Comparison of ENCODE assay signal across 16 cellular contexts in genomic region chr2:26941486-26941885, GRCh38. TPM values are rescaled to one million over a fixed set of nuclear protein-coding genes. Genes with fewer than 3 reads are reported as not detected.
DNase-seq lines count a peak whose midpoint lies in the region; ATAC-seq, FAIRE-seq and TF ChIP-seq lines count a peak whose summit lies in the region.
"Had no signal": no experiment of that assay in that cellular context is flagged by ENCODE, and none has a peak within 500 bp of the region (broad histone marks: within the 10 kb centered on the region; RNA-seq: fewer than 3 reads in every experiment).

No MANE protein-coding gene starts in this region.

- CTCF ChIA-PET in RWPE1 (lab: Yijun Ruan, JAX): interaction anchor here (2.0 to 4.5 kb wide), 2 partner anchors 18 to 95 kb away, joined by 5 to 23 read pairs; no protein-coding TSS in a partner anchor

- no peaks in the 10 kb centered on the region for H3K27me3 ChIP-seq in BE2C
- H3K27me3 ChIP-seq in foreskin keratinocyte: peaks cover 8% of the 10 kb centered on the region

- no peak overlapping the region for H3K4me3 ChIP-seq in BE2C (ENCODE audit: low read depth, low read length)

- H3K4me1 ChIP-seq in BE2C (peaks cover under 1% of the 10 kb centered on the region), foreskin keratinocyte (no peaks in the 10 kb centered on the region)

- H3K9me3 ChIP-seq in BE2C: no peaks in the 10 kb centered on the region

- POLR2A ChIA-PET in RWPE1 (lab: Yijun Ruan, JAX; ENCODE audit: low non-redundant PET): interaction anchor here (0.6 kb wide), 1 partner anchor 1395 kb away, joined by 3 read pairs; no protein-coding TSS in a partner anchor

- ATAC-seq in foreskin keratinocyte (peak; percentile 86), GM21619 (IDR thresholded peaks at IDR 0.05; ENCODE audit: unreplicated experiment) (no peak)

- peaks cover 3% of the 10 kb centered on the region; the same call in 1 of the 2 replicates for H3K36me3 ChIP-seq in BE2C

- no peak for TF ChIP-seq POLR2A in H54 (IDR thresholded peaks at IDR 0.05; ENCODE audit: low read depth, low read length)

- TF ChIP-seq CTCF in BE2C (IDR thresholded peaks at IDR 0.05; ENCODE audit: low read depth, low read length): no peak
- no peak for TF ChIP-seq CTCF in RWPE1 (conservative IDR thresholded peaks at IDR 0.05; ENCODE audit: low read depth)
- TF ChIP-seq CTCF in foreskin keratinocyte (conservative IDR thresholded peaks at IDR 0.05): no peak

- no peak overlapping the region for H3K27ac ChIP-seq in RWPE1
- no peak overlapping the region for H3K27ac ChIP-seq in foreskin keratinocyte

- DNase-seq in BE2C (peak; percentile 34), H54 (ENCODE audit: insufficient read length, low spot score) (peak; percentile 38), RWPE1 (ENCODE audit: low spot score) (peak; percentile 62), foreskin keratinocyte (peak; percentile 47 to 87), NAMALWA (ENCODE audit: low spot score) (no peak), SKM-1 treated with dmso at 0.1 percent for 144 hours (lab: John Stamatoyannopoulos, UW; ENCODE audit: unreplicated experiment) (no peak)
- DNase-seq in activated naive CD4-positive, alpha-beta T cell treated with anti-CD3 and anti-CD28 coated beads, Interleukin-2, amount 50 U/mL, for 16 hours: no peak
- DNase-seq: CD4-positive, alpha-beta T cell; DMS79; H7; KG1; MM.1S; NCI-H1930; NCI-H2171 treated with DMSO at 0.1 percent for 48 hours; NCI-H510A treated with DMSO at 0.1 percent for 48 hours had no signal

- no peak for FAIRE-seq in H54 (lab: Jason Lieb, UNC)

RNA-seq across cellular contexts. Expression of gene MAPRE3, which starts 29.0 kb away (rescaled TPM):
- 81.8 TPM for polyA plus RNA-seq in BE2C (2012; ENCODE audit: insufficient read depth, insufficient read length, low read depth)
- 6.8 and 7.7 TPM in 2 replicates for total RNA-seq in foreskin keratinocyte
- polyA plus RNA-seq in foreskin keratinocyte: 8.9 and 11.0 TPM in 2 replicates

Comparison
In these comparisons a context has a peak if more than half of its experiments do, and no peak if none do; other contexts are left out.
1. DNase-seq: peak in BE2C (single experiment), H54 (single experiment), RWPE1 (single experiment) and foreskin keratinocyte (2 of 2); none in activated naive CD4-positive, alpha-beta T cell treated with anti-CD3 and anti-CD28 coated beads, Interleukin-2, amount 50 U/mL, for 16 hours (single experiment), NAMALWA (single experiment) and SKM-1 treated with dmso at 0.1 percent for 144 hours (single experiment).